9 cellular contexts compared by ENCODE assay signal in the genomic region with DNA sequence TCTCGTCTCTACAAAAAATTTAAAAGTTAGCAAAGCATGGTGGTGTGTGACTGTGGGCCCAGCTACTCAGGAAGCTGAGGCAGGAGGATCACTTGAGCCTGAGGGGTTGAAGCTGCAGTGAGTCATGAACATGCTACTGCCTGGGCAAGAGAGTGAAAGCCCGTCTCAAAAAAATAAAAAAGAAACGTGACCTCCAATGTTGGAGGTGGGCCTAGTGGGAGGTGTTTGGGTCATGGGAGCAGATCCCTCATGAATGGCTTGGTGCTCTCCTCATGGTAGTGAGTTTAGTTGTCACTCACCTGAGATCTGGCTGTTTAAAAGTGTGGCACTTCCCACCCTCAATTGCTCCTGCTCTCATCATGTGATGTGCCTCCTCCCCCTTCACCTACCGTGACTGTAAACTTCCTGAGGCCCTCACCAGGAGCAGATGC. TPM values are rescaled to one million over a fixed set of nuclear protein-coding genes. Genes with fewer than 3 reads are reported as not detected.
DNase-seq lines count a peak whose midpoint lies in the region; TF ChIP-seq lines count a peak whose summit lies in the region.
"Had no signal": no experiment of that assay in that cellular context is flagged by ENCODE, and none has a peak within 500 bp of the region (broad histone marks: within the 10 kb centered on the region; RNA-seq: fewer than 3 reads in every experiment).

No MANE protein-coding gene starts in this region.

- intact Hi-C loops in transverse colon (cut with DNase I; ENCODE audit: low total_unique reads) = no loop called here

- H3K27ac Mint-ChIP-seq in endodermal cell = peak overlapping the region; percentile 70

- H3K9me3 ChIP-seq in endodermal cell (ENCODE audit: control insufficient read depth, low read length) = peaks cover 12% of the 10 kb centered on the region
- H3K9me3 ChIP-seq in transverse colon = no peaks in the 10 kb centered on the region

- H3K4me3 Mint-ChIP-seq in endodermal cell = no peak overlapping the region

- DNase-seq in HK-2 (ENCODE audit: unreplicated experiment) (peak; percentile 30), endodermal cell (no peak), COLO829 (ENCODE audit: low spot score) (no peak), nucleus accumbens (lab: John Stamatoyannopoulos, UW) (no peak), NCI-H2171 treated with DMSO at 0.1 percent for 48 hours (lab: John Stamatoyannopoulos, UW) (no peak), transverse colon (no peak)
- peak; percentile 17 to 20 for DNase-seq in activated CD4-positive, alpha-beta T cell treated with anti-CD3 and anti-CD28 coated beads, Interleukin-2, amount 50 U/mL, for 48 hours
- DNase-seq in stimulated activated CD4-positive, alpha-beta T cell treated with anti-CD3 and anti-CD28 coated beads, Interleukin-4, amount 100 ng/mL, for 1 hour = peak; percentile 14
- DNase-seq: WERI-Rb-1 had no signal

- H3K36me3 ChIP-seq in endodermal cell (ENCODE audit: control insufficient read depth, insufficient read depth, low read length) (peaks cover 10% of the 10 kb centered on the region), transverse colon (peaks cover 0 to 1% (median 0%) of the 10 kb centered on the region in 4 donors)

- TF ChIP-seq CTCF in endodermal cell (conservative IDR thresholded peaks at IDR 0.05) (no peak), transverse colon (IDR thresholded peaks at IDR 0.05) (no peak)

- peaks cover 21% of the 10 kb centered on the region for H3K9me3 Mint-ChIP-seq in endodermal cell

- H3K4me1 ChIP-seq in endodermal cell (ENCODE audit: control insufficient read depth, insufficient read depth, low read length) = no peaks in the 10 kb centered on the region
- no peaks in the 10 kb centered on the region for H3K4me1 ChIP-seq in transverse colon

- no peak for TF ChIP-seq EP300 in transverse colon (IDR thresholded peaks at IDR 0.05; ENCODE audit: low read depth)

- peaks cover 1% of the 10 kb centered on the region for H3K4me1 Mint-ChIP-seq in endodermal cell

- 81 to 83% methylated on average over 2 to 4 of the region's 4 CpGs for WGBS in endodermal cell (ENCODE audit: insufficient coverage in 1 of 2, insufficient read length in 1 of 2), 2 experiments
- 75% methylated on average over 4 of the region's 4 CpGs; no CpG with 5 or more reads in 1 of the 2 donors for WGBS in transverse colon (ENCODE audit: low coverage in 1 of 2), 2 donors

- H3K27me3 Mint-ChIP-seq in endodermal cell (ENCODE audit: insufficient read depth) = no peaks in the 10 kb centered on the region

- H3K36me3 Mint-ChIP-seq in endodermal cell (ENCODE audit: low read depth) = peaks cover 51% of the 10 kb centered on the region

- no peaks in the 10 kb centered on the region for H3K27me3 ChIP-seq in endodermal cell (ENCODE audit: control insufficient read depth, insufficient read depth, low read length, poor library complexity, severe bottlenecking)
- H3K27me3 ChIP-seq in transverse colon = no peaks in the 10 kb centered on the region

- TF ChIP-seq POLR2A in transverse colon (IDR thresholded peaks at IDR 0.05) = no peak

- in situ Hi-C loops in transverse colon (cut with MboI; ENCODE audit: low pct_ligation_motif_present in 1 of 4, low pct_unique_long_range_greater_than_20kb in 1 of 4, low sequenced_read_pairs in 3 of 4) = no loop called here

- H3K27ac ChIP-seq in endodermal cell (ENCODE audit: low read depth, low read length) (no peak overlapping the region), transverse colon (no peak overlapping the region)
- H3K27ac ChIP-seq: WERI-Rb-1 had no signal

- H3K4me3 ChIP-seq in endodermal cell (ENCODE audit: low read length) (no peak overlapping the region), transverse colon (no peak overlapping the region)

- no peak overlapping the region for H3K9ac ChIP-seq in endodermal cell (ENCODE audit: extremely low read depth, low read length, poor library complexity, severe bottlenecking)

RNA-seq across cellular contexts. Expression of a gene that starts 24.3 kb away (rescaled TPM):
- 10 to 100 TPM; 11.4 to 16.7 TPM for total RNA-seq in endodermal cell
- 12.8 TPM for polyA plus RNA-seq in endodermal cell (2013, experiment 1 of 2)
- 13.7 TPM for polyA plus RNA-seq in endodermal cell (2013, experiment 2 of 2)
- 10 to 100 TPM in 1 of 4 donors, 1 to 10 TPM in 3; 1.5 to 11.6 (median 4.9) TPM for total RNA-seq in transverse colon

Comparison
In these comparisons a context has a peak if more than half of its experiments do, and no peak if none do; other contexts are left out.
1. DNase-seq: peak in HK-2 (single experiment), activated CD4-positive, alpha-beta T cell treated with anti-CD3 and anti-CD28 coated beads, Interleukin-2, amount 50 U/mL, for 48 hours (2 of 2) and stimulated activated CD4-positive, alpha-beta T cell treated with anti-CD3 and anti-CD28 coated beads, Interleukin-4, amount 100 ng/mL, for 1 hour (single experiment); none in endodermal cell (single experiment), COLO829 (single experiment), nucleus accumbens (0 of 56), NCI-H2171 treated with DMSO at 0.1 percent for 48 hours (single experiment) and transverse colon (single experiment).